ENCODE assay signal across 9 cellular contexts in genomic region chr2:189254268-189254883, GRCh38.
DNase-seq lines count a peak whose midpoint lies in the region; ATAC-seq and TF ChIP-seq lines count a peak whose summit lies in the region.
"Had no signal": no experiment of that assay in that cellular context is flagged by ENCODE, and none has a peak within 500 bp of the region (broad histone marks: within the 10 kb centered on the region; RNA-seq: fewer than 3 reads in every experiment).

No MANE protein-coding gene starts in this region.

- peak; percentile 78 for DNase-seq in AG09309 (ENCODE audit: low read depth)
- peak; percentile 14 to 51 (median 31) for DNase-seq in Peyer's patch
- DNase-seq in fibroblast of mammary gland (ENCODE audit: low read depth), result peak; percentile 95
- peak; percentile 6 for DNase-seq in neural progenitor cell (ENCODE audit: low spot score)
- DNase-seq in NCI-H510A treated with DMSO at 0.1 percent for 48 hours (lab: John Stamatoyannopoulos, UW), result no peak
- no peak for DNase-seq in stimulated activated CD4-positive, alpha-beta T cell treated with anti-CD3 and anti-CD28 coated beads, Interleukin-4, amount 100 ng/mL, for 4 hours
- no peak for DNase-seq in LoVo (ENCODE audit: low spot score)

- no peaks in the 10 kb centered on the region for H3K9me3 ChIP-seq in Peyer's patch
- H3K9me3 ChIP-seq in neural progenitor cell (ENCODE audit: low read depth), result no peaks in the 10 kb centered on the region

- H3K27ac Mint-ChIP-seq in neural progenitor cell, result no peak overlapping the region
- H3K27ac Mint-ChIP-seq: CD14-positive monocyte had no signal

- H3K27ac ChIP-seq in Peyer's patch, result no peak overlapping the region
- no peak overlapping the region for H3K27ac ChIP-seq in neural progenitor cell

- no peaks in the 10 kb centered on the region for H3K36me3 Mint-ChIP-seq in neural progenitor cell
- H3K36me3 Mint-ChIP-seq: CD14-positive monocyte had no signal

- H3K9ac ChIP-seq in neural progenitor cell, result no peak overlapping the region

- H3K4me2 ChIP-seq in neural progenitor cell, result no peak overlapping the region

- H3K4me3 ChIP-seq in AG09309 (ENCODE audit: control insufficient read depth, low read depth, low read length) (no peak overlapping the region), Peyer's patch (no peak overlapping the region), fibroblast of mammary gland (ENCODE audit: control insufficient read depth, low read depth, low read length) (no peak overlapping the region), neural progenitor cell (no peak overlapping the region)

- TF ChIP-seq POLR2A in Peyer's patch (IDR thresholded peaks at IDR 0.05), result no peak

- no peaks in the 10 kb centered on the region for H3K27me3 Mint-ChIP-seq in neural progenitor cell (ENCODE audit: insufficient read depth, low read depth)

- H3K79me2 ChIP-seq in neural progenitor cell (ENCODE audit: low read depth), result no peaks in the 10 kb centered on the region

- TF ChIP-seq CTCF in AG09309 (IDR thresholded peaks at IDR 0.05; ENCODE audit: control insufficient read depth, insufficient read depth, low read depth, low read length, missing control alignments), result no peak
- no peak for TF ChIP-seq CTCF in Peyer's patch (IDR thresholded peaks at IDR 0.05)
- TF ChIP-seq CTCF in fibroblast of mammary gland (conservative IDR thresholded peaks at IDR 0.05; ENCODE audit: control insufficient read depth, insufficient read depth, low read depth, low read length), result no peak
- TF ChIP-seq CTCF in neural progenitor cell (IDR thresholded peaks at IDR 0.05), result no peak

- no peaks in the 10 kb centered on the region for H3K4me1 Mint-ChIP-seq in neural progenitor cell
- H3K4me1 Mint-ChIP-seq: CD14-positive monocyte had no signal

- no peak overlapping the region for H3K4me3 Mint-ChIP-seq in neural progenitor cell
- H3K4me3 Mint-ChIP-seq: CD14-positive monocyte had no signal

- no peaks in the 10 kb centered on the region for H3F3A ChIP-seq in neural progenitor cell (ENCODE audit: low read depth)

- no peaks in the 10 kb centered on the region for H3K4me1 ChIP-seq in Peyer's patch
- no peaks in the 10 kb centered on the region for H3K4me1 ChIP-seq in neural progenitor cell

- no peaks in the 10 kb centered on the region for H3K9me3 Mint-ChIP-seq in neural progenitor cell

- ATAC-seq in HG03196 (IDR thresholded peaks at IDR 0.05; ENCODE audit: unreplicated experiment), result no peak

- H3K27me3 ChIP-seq in Peyer's patch (no peaks in the 10 kb centered on the region), neural progenitor cell (no peaks in the 10 kb centered on the region)

- no peaks in the 10 kb centered on the region for H4K20me1 ChIP-seq in neural progenitor cell (ENCODE audit: low read depth)

- no peaks in the 10 kb centered on the region for H3K36me3 ChIP-seq in Peyer's patch
- no peaks in the 10 kb centered on the region for H3K36me3 ChIP-seq in neural progenitor cell

- peak overlapping the region; percentile 62 for H2AFZ ChIP-seq in neural progenitor cell (replicated peaks)

Comparison
In these comparisons a context has a peak if more than half of its experiments do, and no peak if none do; other contexts are left out.
1. DNase-seq: peak in AG09309 (single experiment), Peyer's patch (3 of 3), fibroblast of mammary gland (single experiment) and neural progenitor cell (single experiment); none in NCI-H510A treated with DMSO at 0.1 percent for 48 hours (single experiment), stimulated activated CD4-positive, alpha-beta T cell treated with anti-CD3 and anti-CD28 coated beads, Interleukin-4, amount 100 ng/mL, for 4 hours (0 of 2) and LoVo (single experiment).